ENCODE assay signal across 1 cellular context in genomic region chr4:40990899-40991265, GRCh38.
TF ChIP-seq lines count a peak whose summit lies in the region.

No MANE protein-coding gene starts in this region.

TF ChIP-seq in GM23338, 12 proteins besides CTCF, POLR2A, EP300 and RAD21 (continued from another document):
- no peak for TF ChIP-seq ETS1 (IDR thresholded peaks at IDR 0.05)
- no peak for TF ChIP-seq STAT1 (IDR thresholded peaks at IDR 0.05; ENCODE audit: unreplicated experiment)
- no peak for TF ChIP-seq NANOG (IDR thresholded peaks at IDR 0.05; ENCODE audit: borderline replicate concordance)
- TF ChIP-seq ZNF462 (CRISPR knock-in tag; IDR thresholded peaks at IDR 0.05), result no peak
- TF ChIP-seq ZNF114 (CRISPR knock-in tag; IDR thresholded peaks at IDR 0.05), result no peak
